ENCODE assay signal across 1 cellular context in genomic region chr6:107690864-107691661, GRCh38.
A peak's percentile ranks its signal among the peaks of the same experiment; 100 is the strongest.
TF ChIP-seq lines count a peak whose summit lies in the region.

No MANE protein-coding gene starts in this region.

TF ChIP-seq in IMR-90, 13 proteins besides CTCF, POLR2A, EP300 and RAD21 (continued from another document):
- TF ChIP-seq, protein P1, sequence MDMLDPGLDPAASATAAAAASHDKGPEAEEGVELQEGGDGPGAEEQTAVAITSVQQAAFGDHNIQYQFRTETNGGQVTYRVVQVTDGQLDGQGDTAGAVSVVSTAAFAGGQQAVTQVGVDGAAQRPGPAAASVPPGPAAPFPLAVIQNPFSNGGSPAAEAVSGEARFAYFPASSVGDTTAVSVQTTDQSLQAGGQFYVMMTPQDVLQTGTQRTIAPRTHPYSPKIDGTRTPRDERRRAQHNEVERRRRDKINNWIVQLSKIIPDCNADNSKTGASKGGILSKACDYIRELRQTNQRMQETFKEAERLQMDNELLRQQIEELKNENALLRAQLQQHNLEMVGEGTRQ (IDR thresholded peaks at IDR 0.05; ENCODE audit: low read depth, low read length) = no peak
- TF ChIP-seq MXI1 (IDR thresholded peaks at IDR 0.05; ENCODE audit: borderline replicate concordance, low read depth, low read length) (no peak), FOS (IDR thresholded peaks at IDR 0.05; ENCODE audit: low read depth, low read length) (peak; percentile 55; the same call in 1 of the 2 replicates), BHLHE40 (IDR thresholded peaks at IDR 0.05; ENCODE audit: low read depth, low read length) (no peak)
TF ChIP-seq in IMR-90: peak in this region for 3.
